Comparison of ENCODE assay signal across 8 cellular contexts in genomic region chr2:55268907-55269611, GRCh38. TPM values are rescaled to one million over a fixed set of nuclear protein-coding genes. Genes with fewer than 3 reads are reported as not detected.
DNase-seq lines count a peak whose midpoint lies in the region; ATAC-seq, FAIRE-seq and TF ChIP-seq lines count a peak whose summit lies in the region.

Gene MTIF2 (minus strand): TSS chr2:55269231. CDS start chr2:55263858, 5,373 bp downstream.

- H3K4me1 ChIP-seq in pancreas: peaks cover 0 to 7% (median 5%) of the 10 kb centered on the region in 3 donors
- H3K4me1 ChIP-seq in tibial artery: peaks cover 0 to 15% (median 10%) of the 10 kb centered on the region in 4 donors

- intact Hi-C loops in Right ventricle myocardium inferior (cut with DNase I): loop anchor here (1.0 to 5.0 kb wide), 3 partner anchors 13 to 148 kb away; partner anchors contain the start of genes CCDC88A, CLHC1 and RPS27A
- intact Hi-C loops in pancreas (cut with DNase I): no loop called here
- intact Hi-C loops in tibial artery (cut with DNase I; ENCODE audit: low total_unique reads): loop anchor here (5.0 kb wide), 1 partner anchor 163 kb away; no protein-coding TSS in a partner anchor

- no peaks in the 10 kb centered on the region for H3K27me3 Mint-ChIP-seq in activated naive CD8-positive, alpha-beta T cell treated with anti-CD3 and anti-CD28 coated beads, Interleukin-2, amount 10 ng/mL, durations not matched to agents 7 days and 5 days

- TF ChIP-seq CTCF in GM12872 (IDR thresholded peaks at IDR 0.05; ENCODE audit: insufficient read depth, low read depth, low read length): 0 out of 3 replicates have a peak, but pooled peaks have one; percentile 25
- TF ChIP-seq CTCF in SU-DHL-6 (IDR thresholded peaks at IDR 0.05; ENCODE audit: insufficient read depth, low read length, poor library complexity, severe bottlenecking): no peak
- peak in 1 of 4 donors; percentile 11 for TF ChIP-seq CTCF in pancreas (IDR thresholded peaks at IDR 0.05)
- peak in 1 of 2 experiments; percentile 22 for TF ChIP-seq CTCF in tibial artery (IDR thresholded peaks at IDR 0.05)

- H3K9me2 ChIP-seq in SU-DHL-6 (replicated peaks; ENCODE audit: insufficient read depth, low read length): no peaks in the 10 kb centered on the region

- peak within 1 kb of the TSS; percentile 92 for H3K9ac ChIP-seq in SU-DHL-6 (ENCODE audit: low read length)

- peak within 1 kb of the TSS; percentile 79 for H3K4me3 ChIP-seq in SU-DHL-6 (ENCODE audit: insufficient read depth, low read length, poor library complexity, severe bottlenecking)
- peak within 1 kb of the TSS; percentile 56 to 72 (median 68) for H3K4me3 ChIP-seq in pancreas
- peak within 1 kb of the TSS; percentile 65 to 82 for H3K4me3 ChIP-seq in tibial artery

- H2AFZ ChIP-seq in SU-DHL-6 (ENCODE audit: low read depth, low read length, severe bottlenecking): peak within 1 kb of the TSS; percentile 80

- POLR2A ChIA-PET in activated naive CD8-positive, alpha-beta T cell treated with anti-CD3 and anti-CD28 coated beads, Interleukin-2, amount 10 ng/mL, durations not matched to agents 7 days and 5 days (lab: Charles Lee): interaction anchor here (0.7 to 1.2 kb wide), 7 partner anchors 12 to 250 kb away, joined by 3 to 4 read pairs (median 4); partner anchors contain the start of gene CFAP36

- peak within 1 kb of the TSS; percentile 94 for H3K27ac Mint-ChIP-seq in activated naive CD8-positive, alpha-beta T cell treated with anti-CD3 and anti-CD28 coated beads, Interleukin-2, amount 10 ng/mL, durations not matched to agents 7 days and 5 days

- peaks cover 5% of the 10 kb centered on the region for H3K36me3 Mint-ChIP-seq in activated naive CD8-positive, alpha-beta T cell treated with anti-CD3 and anti-CD28 coated beads, Interleukin-2, amount 10 ng/mL, durations not matched to agents 7 days and 5 days

- 0 to 1% methylated on average over 43 of the region's 43 CpGs for WGBS in pancreas, 2 donors

- H3K27ac ChIP-seq in SU-DHL-6 (ENCODE audit: low read depth, low read length) (peak within 1 kb of the TSS; percentile 47), pancreas (peak within 1 kb of the TSS; percentile 59 to 84 (median 78)), tibial artery (peak within 1 kb of the TSS; percentile 86 to 87)

- peak within 1 kb of the TSS; percentile 98 for H3K4me2 ChIP-seq in SU-DHL-6 (ENCODE audit: low read depth, low read length, poor library complexity, severe bottlenecking)

- peaks cover 16% of the 10 kb centered on the region for H3F3A ChIP-seq in SU-DHL-6 (ENCODE audit: insufficient read depth)

- peak within 1 kb of the TSS; percentile 91 for H3K4me3 Mint-ChIP-seq in activated naive CD8-positive, alpha-beta T cell treated with anti-CD3 and anti-CD28 coated beads, Interleukin-2, amount 10 ng/mL, durations not matched to agents 7 days and 5 days

- no peaks in the 10 kb centered on the region for H3K27me3 ChIP-seq in SU-DHL-6 (ENCODE audit: low read length)
- no peaks in the 10 kb centered on the region for H3K27me3 ChIP-seq in pancreas
- H3K27me3 ChIP-seq in tibial artery: no peaks in the 10 kb centered on the region

- peak; percentile 47 for FAIRE-seq in pancreas (lab: Jason Lieb, UNC)

- H3K4me1 Mint-ChIP-seq in activated naive CD8-positive, alpha-beta T cell treated with anti-CD3 and anti-CD28 coated beads, Interleukin-2, amount 10 ng/mL, durations not matched to agents 7 days and 5 days: peaks cover 7% of the 10 kb centered on the region

- H3K9me3 ChIP-seq in SU-DHL-6 (ENCODE audit: insufficient read depth, low read length) (no peaks in the 10 kb centered on the region), pancreas (no peaks in the 10 kb centered on the region), tibial artery (no peaks in the 10 kb centered on the region)

- H3K9me3 Mint-ChIP-seq in activated naive CD8-positive, alpha-beta T cell treated with anti-CD3 and anti-CD28 coated beads, Interleukin-2, amount 10 ng/mL, durations not matched to agents 7 days and 5 days: no peaks in the 10 kb centered on the region

- H3K79me2 ChIP-seq in SU-DHL-6 (ENCODE audit: insufficient read depth, low read length): peaks cover 16% of the 10 kb centered on the region

- DNase-seq in NCI-H128 (lab: John Stamatoyannopoulos, UW; ENCODE audit: unreplicated experiment) (peak; percentile 86), Right ventricle myocardium inferior (ENCODE audit: missing footprints) (peak; percentile 97), pancreas (peak; percentile 92 to 97 (median 96)), tibial artery (peak; percentile 96 to 98)
- DNase-seq in activated naive CD8-positive, alpha-beta T cell treated with anti-CD3 and anti-CD28 coated beads, Interleukin-2, amount 10 ng/mL, durations not matched to agents 7 days and 5 days: peak; percentile 89

- ATAC-seq in HG02678 (IDR thresholded peaks at IDR 0.05; ENCODE audit: unreplicated experiment) (peak; percentile 99), Right ventricle myocardium inferior (peak; percentile 100), pancreas (peak; percentile 99 to 100 (median 100))
- ATAC-seq in activated naive CD8-positive, alpha-beta T cell treated with anti-CD3 and anti-CD28 coated beads, Interleukin-2, amount 10 ng/mL, durations not matched to agents 7 days and 5 days (ENCODE audit: low read depth): peak; percentile 94

- H4K20me1 ChIP-seq in SU-DHL-6 (ENCODE audit: low read depth, low read length): no peaks in the 10 kb centered on the region

- H3K36me3 ChIP-seq in SU-DHL-6 (ENCODE audit: low read length) (peaks cover 4% of the 10 kb centered on the region; the same call in 1 of the 2 replicates), pancreas (peaks cover 0 to 7% (median 0%) of the 10 kb centered on the region in 3 donors), tibial artery (peaks cover 5 to 29% (median 18%) of the 10 kb centered on the region in 3 donors)

RNA-seq across cellular contexts. Expression of gene MTIF2, which starts in this region (rescaled TPM):
- 10 to 100 TPM; 24.1 to 32.8 TPM for total RNA-seq in activated naive CD8-positive, alpha-beta T cell treated with anti-CD3 and anti-CD28 coated beads, Interleukin-2, amount 10 ng/mL, durations not matched to agents 7 days and 5 days
- 49.6 TPM for total RNA-seq in Right ventricle myocardium inferior
- 10 to 100 TPM; 13.6 to 22.9 (median 16.7) TPM for total RNA-seq in pancreas
- 10 to 100 TPM; 16.2 to 20.6 TPM for polyA plus RNA-seq in pancreas

Comparison
In these comparisons a context has a peak if more than half of its experiments do, and no peak if none do; other contexts are left out.
1. Peak in every context shown above with its lines: DNase-seq, ATAC-seq, H3K4me3 ChIP-seq and H3K27ac ChIP-seq.
2. intact Hi-C loops: an anchor here in Right ventricle myocardium inferior (1.0 to 5.0 kb wide) and tibial artery (5.0 kb wide); none called in pancreas.